Comparison of ENCODE assay signal across 4 cellular contexts in the genomic region with DNA sequence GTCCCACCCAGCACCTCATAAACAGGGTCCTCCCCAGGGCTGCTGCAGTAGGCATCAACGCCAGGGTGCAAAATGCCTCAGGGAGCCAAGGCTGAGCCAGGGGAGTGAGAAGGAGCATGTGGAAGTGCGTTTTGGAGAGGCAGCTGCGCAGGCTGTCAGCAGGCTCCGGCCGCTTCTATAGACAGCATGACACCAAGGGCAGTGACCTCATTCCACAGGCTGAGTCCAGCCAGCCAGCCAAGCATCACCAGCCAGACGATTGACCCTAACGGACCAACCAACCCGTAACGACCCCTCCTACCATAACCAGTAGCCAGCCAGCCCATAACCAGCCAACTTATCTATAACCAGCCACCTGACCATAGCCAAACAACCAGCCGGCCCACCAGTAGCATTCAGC. TPM values are rescaled to one million over a fixed set of nuclear protein-coding genes. Genes with fewer than 3 reads are reported as not detected.
"Had no signal": no experiment of that assay in that cellular context is flagged by ENCODE, and none has a peak within 500 bp of the region (broad histone marks: within the 10 kb centered on the region; RNA-seq: fewer than 3 reads in every experiment).

No MANE protein-coding gene starts in this region.

RNA-seq across cellular contexts. Expression of a gene that starts 1.1 kb away (rescaled TPM):
- total RNA-seq: LHCN-M2, M059J, MCF 10A, NCI-H460 had no signal
